ENCODE assay signal across 29 cellular contexts in genomic region chr2:202613479-202613878, GRCh38.
"Had no signal": no experiment of that assay in that cellular context is flagged by ENCODE, and none has a peak within 500 bp of the region (broad histone marks: within the 10 kb centered on the region; RNA-seq: fewer than 3 reads in every experiment).

No MANE protein-coding gene starts in this region.

- H3K27ac Mint-ChIP-seq: dendritic cell treated with granulocyte-macrophage colony-stimulating factor and Interleukin-4, amounts not matched to agents 40 ng/mL and 50 ng/mL, for 4 days; effector memory CD8-positive, alpha-beta T cell; endodermal cell had no signal

- H3K27me3 ChIP-seq: colonic mucosa, dorsolateral prefrontal cortex, esophagus muscularis mucosa, esophagus squamous epithelium, foreskin keratinocyte, gastrocnemius medialis, gastroesophageal sphincter, heart left ventricle, heart right ventricle, hepatocyte had no signal

- H3K4me3 ChIP-seq: colonic mucosa, coronary artery, dorsolateral prefrontal cortex, esophagus muscularis mucosa, esophagus squamous epithelium, gastrocnemius medialis, gastroesophageal sphincter, heart left ventricle, heart right ventricle, hepatocyte had no signal

- DNase-seq: colonic mucosa; cortex of kidney; dermis blood vessel endothelial cell; dorsolateral prefrontal cortex; effector CD4-positive, alpha-beta T cell; effector CD8-positive, alpha-beta T cell; effector memory CD4-positive, alpha-beta T cell; effector memory CD8-positive, alpha-beta T cell; endodermal cell; erythroblast; esophagus squamous epithelium; foreskin fibroblast; foreskin keratinocyte; foreskin melanocyte; gastrocnemius medialis; glutamatergic neuron; head of caudate nucleus; heart left ventricle; heart right ventricle had no signal

- H3K9me3 Mint-ChIP-seq: dendritic cell treated with granulocyte-macrophage colony-stimulating factor and Interleukin-4, amounts not matched to agents 40 ng/mL and 50 ng/mL, for 4 days; effector memory CD8-positive, alpha-beta T cell; endodermal cell had no signal

- H3K4me3 Mint-ChIP-seq: dendritic cell treated with granulocyte-macrophage colony-stimulating factor and Interleukin-4, amounts not matched to agents 40 ng/mL and 50 ng/mL, for 4 days; effector memory CD8-positive, alpha-beta T cell; endodermal cell had no signal

- H3K4me2 ChIP-seq: hepatocyte had no signal

- H3K9me3 ChIP-seq: colonic mucosa, esophagus muscularis mucosa, esophagus squamous epithelium, gastrocnemius medialis, gastroesophageal sphincter, heart left ventricle, heart right ventricle had no signal

- H2AFZ ChIP-seq: hepatocyte had no signal

- H3K4me1 ChIP-seq: colonic mucosa, esophagus muscularis mucosa, gastrocnemius medialis, gastroesophageal sphincter had no signal

- H3K27ac ChIP-seq: colonic mucosa, coronary artery, dorsolateral prefrontal cortex, epithelial cell of prostate, esophagus muscularis mucosa, esophagus squamous epithelium, foreskin keratinocyte, gastrocnemius medialis, gastroesophageal sphincter, heart left ventricle, heart right ventricle, hepatocyte had no signal

- H3K79me2 ChIP-seq: hepatocyte had no signal

- H3K27me3 Mint-ChIP-seq: dendritic cell treated with granulocyte-macrophage colony-stimulating factor and Interleukin-4, amounts not matched to agents 40 ng/mL and 50 ng/mL, for 4 days; effector memory CD8-positive, alpha-beta T cell had no signal

- ATAC-seq: effector memory CD8-positive, alpha-beta T cell; esophagus mucosa; foreskin keratinocyte; gastrocnemius medialis; gastroesophageal sphincter; heart left ventricle; heart right ventricle had no signal

- FAIRE-seq: colon, endometrium, frontal cortex had no signal

- H3K36me3 ChIP-seq: colonic mucosa, esophagus muscularis mucosa, esophagus squamous epithelium, gastrocnemius medialis, gastroesophageal sphincter, heart left ventricle, heart right ventricle had no signal
